In the genomic region with DNA sequence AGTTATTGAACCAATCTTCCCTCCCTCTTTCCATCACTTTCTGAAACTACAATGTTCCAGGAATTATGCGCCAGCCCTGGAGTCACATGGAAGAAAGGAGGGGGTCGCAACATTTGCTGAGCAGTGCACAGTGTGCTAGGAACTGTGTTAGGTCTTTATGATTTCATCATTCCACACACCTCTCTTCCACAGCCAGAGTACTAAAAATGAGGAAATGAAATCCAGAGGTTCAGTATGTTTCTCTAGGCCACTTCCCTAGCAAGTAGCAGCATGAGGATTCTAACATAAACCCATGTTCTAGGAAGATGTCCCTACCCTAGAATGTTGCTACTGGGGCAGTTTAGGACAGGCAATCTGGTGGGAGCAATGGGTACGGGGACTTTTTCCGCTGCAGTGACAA, we compare ENCODE assay signal across 15 cellular contexts.
DNase-seq lines count a peak whose midpoint lies in the region; ATAC-seq, FAIRE-seq and TF ChIP-seq lines count a peak whose summit lies in the region.
"Had no signal": no experiment of that assay in that cellular context is flagged by ENCODE, and none has a peak within 500 bp of the region (broad histone marks: within the 10 kb centered on the region; RNA-seq: fewer than 3 reads in every experiment).

No MANE protein-coding gene starts in this region.

- H3K36me3 ChIP-seq in upper lobe of left lung (no peaks in the 10 kb centered on the region), PC-9 (ENCODE audit: low read depth) (no peaks in the 10 kb centered on the region)

- no peak for TF ChIP-seq POLR2A in upper lobe of left lung (IDR thresholded peaks at IDR 0.05)

- BruUV-seq in PC-9 (replicated peaks; lab: Mats Ljungman, UMichigan), result no TSS peak

- intact Hi-C loops in PC-9 (cut with micrococcal nuclease; ENCODE audit: unreplicated experiment), result no loop called here

- CTCF ChIA-PET in PC-9 (lab: Charles Lee), result no interaction called here

- no peak for TF ChIP-seq CTCF in upper lobe of left lung (IDR thresholded peaks at IDR 0.05)
- TF ChIP-seq CTCF in PC-9 (conservative IDR thresholded peaks at IDR 0.05), result no peak

- peak; percentile 38 for FAIRE-seq in RCC 7860 (lab: Jason Lieb, UNC)

- no peak for TF ChIP-seq EP300 in upper lobe of left lung (IDR thresholded peaks at IDR 0.05)

- POLR2A ChIA-PET in PC-9 (lab: Charles Lee; ENCODE audit: unreplicated experiment), result no interaction called here

- peak; percentile 33 for DNase-seq in activated CD8-positive, alpha-beta memory T cell treated with anti-CD3 and anti-CD28 coated beads for 24 hours
- DNase-seq in activated CD8-positive, alpha-beta memory T cell treated with anti-CD3 and anti-CD28 coated beads, Interleukin-2, amount 50 U/mL, for 48 hours, result no peak
- no peak for DNase-seq in RCC 7860 (ENCODE audit: low spot score)
- DNase-seq in medulla oblongata (ENCODE audit: extremely low spot score), result peak; percentile 20
- DNase-seq in upper lobe of left lung, result no peak
- DNase-seq in PC-9, result no peak
- no peak for DNase-seq in NCI-H128 (lab: John Stamatoyannopoulos, UW; ENCODE audit: unreplicated experiment)
- no peak for DNase-seq in A172 (ENCODE audit: low spot score)
- DNase-seq: activated gamma-delta T cell treated with Interleukin-2 at 50 U/mL for 16 hours, caudate nucleus, islet precursor cell, NCI-H1092, NCI-H345, T-helper 17 cell had no signal

- H3K79me2 ChIP-seq in PC-9 (ENCODE audit: low read depth), result no peaks in the 10 kb centered on the region

- peak; percentile 37 to 65 for ATAC-seq in upper lobe of left lung (ENCODE audit: low FRiP score in 2 of 2)
- ATAC-seq: Panc1, T-helper 17 cell had no signal

- no peak overlapping the region for H3K4me2 ChIP-seq in PC-9

- H3K27ac ChIP-seq in upper lobe of left lung, result no peak overlapping the region
- H3K27ac ChIP-seq in PC-9, result no peak overlapping the region

- H3F3A ChIP-seq in PC-9 (ENCODE audit: insufficient read depth, low read depth), result no peaks in the 10 kb centered on the region

- H3K27me3 ChIP-seq in upper lobe of left lung (no peaks in the 10 kb centered on the region), PC-9 (ENCODE audit: insufficient read depth, low read depth) (no peaks in the 10 kb centered on the region)

- H4K20me1 ChIP-seq in PC-9 (ENCODE audit: insufficient read depth), result no peaks in the 10 kb centered on the region; the same call in 1 of the 2 replicates

- H3K4me1 ChIP-seq in upper lobe of left lung (peaks cover 0 to 20% (median 12%) of the 10 kb centered on the region in 4 donors), PC-9 (replicated peaks; ENCODE audit: insufficient read depth) (peaks cover 12% of the 10 kb centered on the region; the same call in 1 of the 2 replicates)

- no peaks in the 10 kb centered on the region for H3K9me2 ChIP-seq in PC-9 (ENCODE audit: insufficient read depth)

- H2AFZ ChIP-seq in PC-9, result no peak overlapping the region

- WGBS in upper lobe of left lung, 2 donors, result 79 to 85% methylated on average over 4 of the region's 4 CpGs

- H3K9me3 ChIP-seq in upper lobe of left lung (no peaks in the 10 kb centered on the region), PC-9 (ENCODE audit: insufficient read depth, low read depth) (no peaks in the 10 kb centered on the region)

- H3K4me3 ChIP-seq in upper lobe of left lung (no peak overlapping the region), PC-9 (no peak overlapping the region)

Comparison
In these comparisons a context has a peak if more than half of its experiments do, and no peak if none do; other contexts are left out.
1. DNase-seq: peak in activated CD8-positive, alpha-beta memory T cell treated with anti-CD3 and anti-CD28 coated beads for 24 hours (single experiment) and medulla oblongata (single experiment); none in activated CD8-positive, alpha-beta memory T cell treated with anti-CD3 and anti-CD28 coated beads, Interleukin-2, amount 50 U/mL, for 48 hours (single experiment), RCC 7860 (single experiment), upper lobe of left lung (0 of 2), PC-9 (0 of 2), NCI-H128 (single experiment) and A172 (single experiment).